Comparison of ENCODE assay signal across 8 cellular contexts in genomic region chr12:48865441-48866290, GRCh38. TPM values are rescaled to one million over a fixed set of nuclear protein-coding genes. Genes with fewer than 3 reads are reported as not detected.
DNase-seq lines count a peak whose midpoint lies in the region; ATAC-seq and TF ChIP-seq lines count a peak whose summit lies in the region.

Gene RND1 (minus strand): TSS chr12:48865870. CDS start chr12:48865767, 103 bp downstream.

- intact Hi-C loops in CD14-positive monocyte (cut with micrococcal nuclease): no loop called here
- intact Hi-C loops in activated CD4-positive, alpha-beta memory T cell treated with anti-CD3 and anti-CD28 coated beads for 36 hours (cut with micrococcal nuclease): loop anchor here (1.0 to 5.0 kb wide), 2 partner anchors 13 to 72 kb away; partner anchors contain the start of gene DDX23
- intact Hi-C loops in dorsolateral prefrontal cortex (cut with DNase I): no loop called here

- under 1% methylated on average over 30 of the region's 30 CpGs for WGBS in liver

- H3K4me3 ChIP-seq in dorsolateral prefrontal cortex: peak within 1 kb of the TSS; percentile 58 to 94 (median 82)
- peak within 1 kb of the TSS; percentile 63 to 78 (median 72) for H3K4me3 ChIP-seq in liver (ENCODE audit: low read depth in 1 of 3, low read length in 3 of 3)

- H3K27me3 ChIP-seq in dorsolateral prefrontal cortex (no peaks in the 10 kb centered on the region), liver (ENCODE audit: control insufficient read depth in 4 of 4, insufficient read depth in 4 of 4, low read length in 3 of 4) (no peaks in the 10 kb centered on the region)

- H3K36me3 Mint-ChIP-seq in CD14-positive monocyte: no peaks in the 10 kb centered on the region
- no peaks in the 10 kb centered on the region for H3K36me3 Mint-ChIP-seq in activated CD4-positive, alpha-beta memory T cell treated with anti-CD3 and anti-CD28 coated beads for 36 hours

- POLR2A ChIA-PET in activated CD4-positive, alpha-beta memory T cell treated with anti-CD3 and anti-CD28 coated beads for 36 hours (lab: Charles Lee): interaction anchor here (0.6 to 3.2 kb wide), 9 partner anchors 9 to 545 kb away, joined by 3 to 27 read pairs (median 4); partner anchors contain the start of genes ARF3, DDX23, FKBP11 and RHEBL1

- H3K4me3 Mint-ChIP-seq in CD14-positive monocyte: peak within 1 kb of the TSS; percentile 92 to 98
- H3K4me3 Mint-ChIP-seq in activated CD4-positive, alpha-beta memory T cell treated with anti-CD3 and anti-CD28 coated beads for 36 hours: peak within 1 kb of the TSS; percentile 85

- no peaks in the 10 kb centered on the region for H3K9me3 ChIP-seq in liver (ENCODE audit: control insufficient read depth in 4 of 4, low read length in 3 of 4)

- peak within 1 kb of the TSS in 5 of 7 donors; percentile 26 to 80 (median 74) for H3K27ac Mint-ChIP-seq in CD14-positive monocyte
- H3K27ac Mint-ChIP-seq in activated CD4-positive, alpha-beta memory T cell treated with anti-CD3 and anti-CD28 coated beads for 36 hours: peak within 1 kb of the TSS; percentile 74

- peak; percentile 95 for ATAC-seq in GM19395 (IDR thresholded peaks at IDR 0.05; ENCODE audit: unreplicated experiment)
- peak; percentile 74 for ATAC-seq in HG03558 (IDR thresholded peaks at IDR 0.05; ENCODE audit: extremely low read depth, unreplicated experiment)

- TF ChIP-seq RAD21 in liver (IDR thresholded peaks at IDR 0.05): peak in 1 of 2 donors; percentile 15

- peaks cover 5 to 50% (median 22%) of the 10 kb centered on the region in 4 donors for H3K4me1 ChIP-seq in liver (ENCODE audit: control insufficient read depth in 4 of 4, insufficient read depth in 4 of 4, low read length in 3 of 4)

- peaks cover 31% of the 10 kb centered on the region for H3K4me1 Mint-ChIP-seq in CD14-positive monocyte
- peaks cover 20% of the 10 kb centered on the region for H3K4me1 Mint-ChIP-seq in activated CD4-positive, alpha-beta memory T cell treated with anti-CD3 and anti-CD28 coated beads for 36 hours (ENCODE audit: low read depth)

- DNase-seq in CD14-positive monocyte (ENCODE audit: low spot score): peak; percentile 74
- peak; percentile 95 for DNase-seq in NCI-H748 (lab: John Stamatoyannopoulos, UW; ENCODE audit: unreplicated experiment)
- DNase-seq in activated CD4-positive, alpha-beta memory T cell treated with anti-CD3 and anti-CD28 coated beads for 36 hours: peak; percentile 91
- peak; percentile 76 to 95 (median 93) for DNase-seq in dorsolateral prefrontal cortex
- DNase-seq in stimulated activated CD4-positive, alpha-beta T cell treated with anti-CD3 and anti-CD28 coated beads, Interleukin-4, amount 100 ng/mL, for 1 hour: peak; percentile 74

- CTCF ChIA-PET in activated CD4-positive, alpha-beta memory T cell treated with anti-CD3 and anti-CD28 coated beads for 36 hours (lab: Charles Lee): interaction anchor here (0.7 to 8.6 kb wide), 13 partner anchors 12 to 1229 kb away, joined by 3 to 106 read pairs (median 3); partner anchors contain the start of gene DDX23

- peaks cover 0 to 2% (median 0%) of the 10 kb centered on the region in 7 donors for H3K9me3 Mint-ChIP-seq in CD14-positive monocyte
- no peaks in the 10 kb centered on the region for H3K9me3 Mint-ChIP-seq in activated CD4-positive, alpha-beta memory T cell treated with anti-CD3 and anti-CD28 coated beads for 36 hours

- peaks cover 0 to 20% (median 15%) of the 10 kb centered on the region in 4 donors for H3K36me3 ChIP-seq in liver (ENCODE audit: control insufficient read depth in 4 of 4, insufficient read depth in 3 of 4, low read depth in 1 of 4, low read length in 3 of 4)

- TF ChIP-seq CTCF in CD14-positive monocyte (IDR thresholded peaks at IDR 0.05) (no peak), dorsolateral prefrontal cortex (IDR thresholded peaks at IDR 0.05 in 54 of 56, conservative IDR thresholded peaks at IDR 0.05 in 2 of 56; ENCODE audit: low read depth in 1 of 56, partially characterized antibody in 56 of 56) (peak in 50 of 56 donors; percentile 20 to 73 (median 48)), liver (IDR thresholded peaks at IDR 0.05; ENCODE audit: low read depth, low read length, missing input control) (no peak)

- peaks cover 26 to 34% (median 28%) of the 10 kb centered on the region in 3 donors for H3K27me3 Mint-ChIP-seq in CD14-positive monocyte (ENCODE audit: low read depth in 3 of 3)
- peaks cover 14% of the 10 kb centered on the region for H3K27me3 Mint-ChIP-seq in activated CD4-positive, alpha-beta memory T cell treated with anti-CD3 and anti-CD28 coated beads for 36 hours

- H3K9ac ChIP-seq in liver (ENCODE audit: low read depth in 1 of 2, low read length in 2 of 2): peak within 1 kb of the TSS; percentile 83 to 84

- H3K27ac ChIP-seq in dorsolateral prefrontal cortex (peak within 1 kb of the TSS in 53 of 59 donors; percentile 1 to 88 (median 71)), liver (ENCODE audit: low read depth in 1 of 2, low read length in 2 of 2) (peak within 1 kb of the TSS; percentile 90 to 94)

TF ChIP-seq in liver, 16 proteins besides CTCF, POLR2A, EP300 and RAD21:
- TF ChIP-seq NR2F2 (IDR thresholded peaks at IDR 0.05) (no peak), HNF4A (conservative IDR thresholded peaks at IDR 0.05) (peak; percentile 28 to 31), REST (IDR thresholded peaks at IDR 0.05) (peak; percentile 96), FOXA2 (IDR thresholded peaks at IDR 0.05) (no peak), TAF1 (conservative IDR thresholded peaks at IDR 0.05) (peak; percentile 99), ZBTB33 (IDR thresholded peaks at IDR 0.05) (no peak), MAX (IDR thresholded peaks at IDR 0.05) (peak; percentile 62), GABPA (IDR thresholded peaks at IDR 0.05 in 1 of 2, conservative IDR thresholded peaks at IDR 0.05 in 1 of 2) (peak in 1 of 2 donors; percentile 40), YY1 (IDR thresholded peaks at IDR 0.05) (peak; percentile 69), JUND (IDR thresholded peaks at IDR 0.05) (peak; percentile 71 to 78), RXRA (IDR thresholded peaks at IDR 0.05) (peak in 1 of 2 donors; percentile 40), EGR1 (IDR thresholded peaks at IDR 0.05; ENCODE audit: low read depth in 2 of 2) (peak in 1 of 2 donors; percentile 46), SP1 (IDR thresholded peaks at IDR 0.05) (peak; percentile 93)

RNA-seq across cellular contexts. Expression of gene RND1, which starts in this region (rescaled TPM):
- polyA plus RNA-seq in CD14-positive monocyte: under 1 TPM in 1 of 2 donors, not detected in 1; 0.40 TPM
- total RNA-seq in activated CD4-positive, alpha-beta memory T cell treated with anti-CD3 and anti-CD28 coated beads for 36 hours: 1 to 10 TPM; 2.4 to 3.5 TPM
- total RNA-seq in dorsolateral prefrontal cortex: 100 to 1,000 TPM in 1 of 120 experiments, 10 to 100 TPM in 119; 15.3 to 117 (median 55.5) TPM
- 1 to 10 TPM; 7.7 to 8.5 TPM for total RNA-seq in liver
- 10 to 100 TPM in 1 of 2 donors, 1 to 10 TPM in 1; 8.5 to 16.5 TPM for polyA plus RNA-seq in liver

Comparison
In these comparisons a context has a peak if more than half of its experiments do, and no peak if none do; other contexts are left out.
1. Peak in every context shown above with its lines: DNase-seq, ATAC-seq, H3K4me3 ChIP-seq and H3K27ac ChIP-seq.
2. RNA of gene RND1 (polyA plus RNA-seq): 8.5 to 16.5 TPM in liver; 0.40 TPM in CD14-positive monocyte; every median in the first group is over 4 times any median in the second.
3. Peak in DNase-seq in CD14-positive monocyte; RNA of the gene not detected or under 1 TPM.
4. CTCF ChIP-seq: peak in dorsolateral prefrontal cortex (50 of 56); none in CD14-positive monocyte (single experiment) and liver (single experiment).